1 cellular context compared by ENCODE assay signal in the genomic region with DNA sequence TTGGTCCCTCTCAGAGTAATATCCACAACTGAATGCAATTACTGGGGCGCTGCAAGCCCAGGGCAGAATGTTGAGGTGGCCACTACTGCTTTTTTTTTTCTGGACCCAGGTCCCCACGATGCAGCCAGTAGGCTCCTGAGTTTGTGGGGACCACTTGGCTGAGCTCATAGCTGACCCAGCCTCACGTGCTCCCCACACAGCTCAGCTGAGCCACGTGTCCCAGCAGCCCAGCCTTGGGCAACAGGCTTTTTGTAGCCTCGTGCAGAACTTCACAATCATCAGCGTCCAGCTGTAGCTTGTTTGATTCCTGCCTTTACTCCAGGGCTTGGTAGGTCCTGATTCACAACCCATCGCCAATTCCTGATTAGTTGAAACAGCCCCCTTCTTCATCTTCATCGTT.
TF ChIP-seq lines count a peak whose summit lies in the region.

No MANE protein-coding gene starts in this region.

TF ChIP-seq in H1, 55 proteins besides CTCF, POLR2A, EP300 and RAD21:
- TF ChIP-seq, protein P1, sequence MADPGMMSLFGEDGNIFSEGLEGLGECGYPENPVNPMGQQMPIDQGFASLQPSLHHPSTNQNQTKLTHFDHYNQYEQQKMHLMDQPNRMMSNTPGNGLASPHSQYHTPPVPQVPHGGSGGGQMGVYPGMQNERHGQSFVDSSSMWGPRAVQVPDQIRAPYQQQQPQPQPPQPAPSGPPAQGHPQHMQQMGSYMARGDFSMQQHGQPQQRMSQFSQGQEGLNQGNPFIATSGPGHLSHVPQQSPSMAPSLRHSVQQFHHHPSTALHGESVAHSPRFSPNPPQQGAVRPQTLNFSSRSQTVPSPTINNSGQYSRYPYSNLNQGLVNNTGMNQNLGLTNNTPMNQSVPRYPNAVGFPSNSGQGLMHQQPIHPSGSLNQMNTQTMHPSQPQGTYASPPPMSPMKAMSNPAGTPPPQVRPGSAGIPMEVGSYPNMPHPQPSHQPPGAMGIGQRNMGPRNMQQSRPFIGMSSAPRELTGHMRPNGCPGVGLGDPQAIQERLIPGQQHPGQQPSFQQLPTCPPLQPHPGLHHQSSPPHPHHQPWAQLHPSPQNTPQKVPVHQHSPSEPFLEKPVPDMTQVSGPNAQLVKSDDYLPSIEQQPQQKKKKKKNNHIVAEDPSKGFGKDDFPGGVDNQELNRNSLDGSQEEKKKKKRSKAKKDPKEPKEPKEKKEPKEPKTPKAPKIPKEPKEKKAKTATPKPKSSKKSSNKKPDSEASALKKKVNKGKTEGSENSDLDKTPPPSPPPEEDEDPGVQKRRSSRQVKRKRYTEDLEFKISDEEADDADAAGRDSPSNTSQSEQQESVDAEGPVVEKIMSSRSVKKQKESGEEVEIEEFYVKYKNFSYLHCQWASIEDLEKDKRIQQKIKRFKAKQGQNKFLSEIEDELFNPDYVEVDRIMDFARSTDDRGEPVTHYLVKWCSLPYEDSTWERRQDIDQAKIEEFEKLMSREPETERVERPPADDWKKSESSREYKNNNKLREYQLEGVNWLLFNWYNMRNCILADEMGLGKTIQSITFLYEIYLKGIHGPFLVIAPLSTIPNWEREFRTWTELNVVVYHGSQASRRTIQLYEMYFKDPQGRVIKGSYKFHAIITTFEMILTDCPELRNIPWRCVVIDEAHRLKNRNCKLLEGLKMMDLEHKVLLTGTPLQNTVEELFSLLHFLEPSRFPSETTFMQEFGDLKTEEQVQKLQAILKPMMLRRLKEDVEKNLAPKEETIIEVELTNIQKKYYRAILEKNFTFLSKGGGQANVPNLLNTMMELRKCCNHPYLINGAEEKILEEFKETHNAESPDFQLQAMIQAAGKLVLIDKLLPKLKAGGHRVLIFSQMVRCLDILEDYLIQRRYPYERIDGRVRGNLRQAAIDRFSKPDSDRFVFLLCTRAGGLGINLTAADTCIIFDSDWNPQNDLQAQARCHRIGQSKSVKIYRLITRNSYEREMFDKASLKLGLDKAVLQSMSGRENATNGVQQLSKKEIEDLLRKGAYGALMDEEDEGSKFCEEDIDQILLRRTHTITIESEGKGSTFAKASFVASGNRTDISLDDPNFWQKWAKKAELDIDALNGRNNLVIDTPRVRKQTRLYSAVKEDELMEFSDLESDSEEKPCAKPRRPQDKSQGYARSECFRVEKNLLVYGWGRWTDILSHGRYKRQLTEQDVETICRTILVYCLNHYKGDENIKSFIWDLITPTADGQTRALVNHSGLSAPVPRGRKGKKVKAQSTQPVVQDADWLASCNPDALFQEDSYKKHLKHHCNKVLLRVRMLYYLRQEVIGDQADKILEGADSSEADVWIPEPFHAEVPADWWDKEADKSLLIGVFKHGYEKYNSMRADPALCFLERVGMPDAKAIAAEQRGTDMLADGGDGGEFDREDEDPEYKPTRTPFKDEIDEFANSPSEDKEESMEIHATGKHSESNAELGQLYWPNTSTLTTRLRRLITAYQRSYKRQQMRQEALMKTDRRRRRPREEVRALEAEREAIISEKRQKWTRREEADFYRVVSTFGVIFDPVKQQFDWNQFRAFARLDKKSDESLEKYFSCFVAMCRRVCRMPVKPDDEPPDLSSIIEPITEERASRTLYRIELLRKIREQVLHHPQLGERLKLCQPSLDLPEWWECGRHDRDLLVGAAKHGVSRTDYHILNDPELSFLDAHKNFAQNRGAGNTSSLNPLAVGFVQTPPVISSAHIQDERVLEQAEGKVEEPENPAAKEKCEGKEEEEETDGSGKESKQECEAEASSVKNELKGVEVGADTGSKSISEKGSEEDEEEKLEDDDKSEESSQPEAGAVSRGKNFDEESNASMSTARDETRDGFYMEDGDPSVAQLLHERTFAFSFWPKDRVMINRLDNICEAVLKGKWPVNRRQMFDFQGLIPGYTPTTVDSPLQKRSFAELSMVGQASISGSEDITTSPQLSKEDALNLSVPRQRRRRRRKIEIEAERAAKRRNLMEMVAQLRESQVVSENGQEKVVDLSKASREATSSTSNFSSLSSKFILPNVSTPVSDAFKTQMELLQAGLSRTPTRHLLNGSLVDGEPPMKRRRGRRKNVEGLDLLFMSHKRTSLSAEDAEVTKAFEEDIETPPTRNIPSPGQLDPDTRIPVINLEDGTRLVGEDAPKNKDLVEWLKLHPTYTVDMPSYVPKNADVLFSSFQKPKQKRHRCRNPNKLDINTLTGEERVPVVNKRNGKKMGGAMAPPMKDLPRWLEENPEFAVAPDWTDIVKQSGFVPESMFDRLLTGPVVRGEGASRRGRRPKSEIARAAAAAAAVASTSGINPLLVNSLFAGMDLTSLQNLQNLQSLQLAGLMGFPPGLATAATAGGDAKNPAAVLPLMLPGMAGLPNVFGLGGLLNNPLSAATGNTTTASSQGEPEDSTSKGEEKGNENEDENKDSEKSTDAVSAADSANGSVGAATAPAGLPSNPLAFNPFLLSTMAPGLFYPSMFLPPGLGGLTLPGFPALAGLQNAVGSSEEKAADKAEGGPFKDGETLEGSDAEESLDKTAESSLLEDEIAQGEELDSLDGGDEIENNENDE (IDR thresholded peaks at IDR 0.05; ENCODE audit: insufficient replicate concordance, low read length): no peak
- TF ChIP-seq CHD2 (IDR thresholded peaks at IDR 0.05; ENCODE audit: low read length) (no peak), ATF2 (IDR thresholded peaks at IDR 0.05; ENCODE audit: low read length) (no peak), NRF1 (IDR thresholded peaks at IDR 0.05; ENCODE audit: low read depth, low read length) (no peak), BRCA1 (IDR thresholded peaks at IDR 0.05; ENCODE audit: low read depth, low read length) (no peak), HDAC2 (IDR thresholded peaks at IDR 0.05; ENCODE audit: borderline replicate concordance in 1 of 2, low read depth in 2 of 2, low read length in 2 of 2) (no peak), RFX5 (IDR thresholded peaks at IDR 0.05; ENCODE audit: borderline replicate concordance, low read depth, low read length) (no peak), HDAC6 (IDR thresholded peaks at IDR 0.05; ENCODE audit: low read depth, low read length) (no peak)
